ENCODE assay signal across 31 cellular contexts in the genomic region with DNA sequence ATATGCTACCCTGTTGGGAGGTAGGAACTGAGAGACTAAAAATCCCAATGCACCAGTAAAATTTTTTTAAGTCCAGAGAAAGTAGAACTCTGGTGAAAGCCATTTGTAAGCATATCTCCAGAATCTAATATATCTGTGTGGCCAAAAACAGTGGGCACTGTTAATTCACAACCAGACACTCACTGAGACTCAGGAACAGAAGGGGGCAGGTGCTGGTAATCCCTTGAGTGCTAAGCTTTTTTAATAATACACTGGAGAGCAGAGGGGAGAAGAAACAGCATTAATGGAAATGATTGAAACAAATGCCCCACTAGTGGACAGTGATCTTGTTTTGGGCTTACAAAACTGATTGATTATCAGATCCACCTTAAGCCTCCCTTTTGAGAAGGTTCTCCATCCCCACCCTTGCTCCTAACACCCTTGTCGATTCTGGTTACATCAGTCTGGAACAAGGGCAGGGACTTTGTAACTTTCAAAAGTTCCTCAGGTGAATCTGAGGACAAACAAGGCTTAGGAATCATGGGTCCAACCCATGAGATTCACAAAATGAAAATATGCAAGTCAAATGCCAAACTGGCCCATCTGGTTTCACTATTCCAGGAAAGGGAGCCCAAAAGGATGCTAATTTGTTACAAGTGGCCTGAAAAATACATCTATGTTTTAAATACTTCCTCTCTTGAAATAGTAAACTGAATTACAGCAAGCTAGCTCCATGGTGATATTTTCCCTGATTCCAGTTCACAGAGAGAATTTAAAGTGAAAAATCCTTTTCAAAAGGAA.
"Had no signal": no experiment of that assay in that cellular context is flagged by ENCODE, and none has a peak within 500 bp of the region (broad histone marks: within the 10 kb centered on the region; RNA-seq: fewer than 3 reads in every experiment).

No MANE protein-coding gene starts in this region.

- H3K4me3 ChIP-seq: esophagus muscularis mucosa, gastrocnemius medialis, hepatocyte, pancreas, prostate gland, skin epidermis, thoracic aorta had no signal

- DNase-seq: activated CD4-positive, alpha-beta T cell treated with anti-CD3 and anti-CD28 coated beads for 48 hours; activated CD4-positive, alpha-beta T cell treated with anti-CD3 and anti-CD28 coated beads, Interleukin-2, amount 50 U/mL, for 48 hours; activated CD8-positive, alpha-beta memory T cell treated with anti-CD3 and anti-CD28 coated beads for 24 hours; activated CD8-positive, alpha-beta memory T cell treated with anti-CD3 and anti-CD28 coated beads, Interleukin-2, amount 50 U/mL, for 4 hours; activated gamma-delta T cell; activated naive CD4-positive, alpha-beta T cell treated with anti-CD3 and anti-CD28 coated beads, Interleukin-2, amount 10 ng/mL, durations not matched to agents 7 days and 5 days; activated naive CD8-positive, alpha-beta T cell treated with anti-CD3 and anti-CD28 coated beads, Interleukin-2, amount 10 ng/mL, durations not matched to agents 7 days and 5 days; activated T-cell treated with anti-CD3 and anti-CD28 coated beads, Interleukin-2, amount 50 U/mL, for 1 hour; amniotic stem cell; caudate nucleus; gastrocnemius medialis; glutamatergic neuron; left cardiac atrium; left ventricle myocardium superior; naive B cell; nucleus accumbens; pancreas; retina; stimulated activated CD4-positive, alpha-beta T cell treated with anti-CD3 and anti-CD28 coated beads, Interleukin-4, amount 100 ng/mL, for 24 hours; T-helper 9 cell; trophoblast cell had no signal

- FAIRE-seq: astrocyte, endothelial cell of umbilical vein, pancreas, TTC549, urothelium cell line had no signal

- H3K36me3 ChIP-seq: gastrocnemius medialis, pancreas, prostate gland had no signal

- H3K4me1 ChIP-seq: esophagus muscularis mucosa, gastrocnemius medialis, pancreas, prostate gland had no signal

- H3K27ac ChIP-seq: esophagus muscularis mucosa, gastrocnemius medialis, hepatocyte, pancreas, prostate gland, skin epidermis, thoracic aorta, VCaP had no signal

- H3K27me3 ChIP-seq: esophagus muscularis mucosa, gastrocnemius medialis, pancreas had no signal

- H3K79me2 ChIP-seq: hepatocyte had no signal

- H3K4me2 ChIP-seq: hepatocyte had no signal

- H3K9me3 ChIP-seq: gastrocnemius medialis, pancreas, prostate gland had no signal
